16 cellular contexts compared by ENCODE assay signal in genomic region chr11:70630816-70631623, GRCh38.
A peak's percentile ranks its signal among the peaks of the same experiment; 100 is the strongest.
DNase-seq lines count a peak whose midpoint lies in the region; ATAC-seq, FAIRE-seq and TF ChIP-seq lines count a peak whose summit lies in the region.
"Had no signal": no experiment of that assay in that cellular context is flagged by ENCODE, and none has a peak within 500 bp of the region (broad histone marks: within the 10 kb centered on the region; RNA-seq: fewer than 3 reads in every experiment).

No MANE protein-coding gene starts in this region.

- in situ Hi-C loops in HepG2 (cut with HindIII; ENCODE audit: extremely low pct_ligation_motif_present, low pct_unique_long_range_greater_than_20kb), result no loop called here

- H3K36me3 Mint-ChIP-seq in nephron progenitor cell (ENCODE audit: low read depth), result no peaks in the 10 kb centered on the region
- H3K36me3 Mint-ChIP-seq in T-helper 2 cell treated with Interferon-gamma antibody and Interleukin-4, amounts not matched to agents 5 μg/mL and 100 μg/mL, for 36 hours (ENCODE audit: low read depth), result no peaks in the 10 kb centered on the region

- H3K27ac ChIP-seq in HepG2 (ENCODE audit: extremely low read length, insufficient read depth, low read length) (no peak overlapping the region), right lobe of liver (no peak overlapping the region), WERI-Rb-1 (peak overlapping the region; percentile 79), vagina (no peak overlapping the region)

- no peak for FAIRE-seq in HepG2 (lab: Jason Lieb, UNC)

- TF ChIP-seq CTCF in HepG2 (CRISPR knock-in tag; IDR thresholded peaks at IDR 0.05) (no peak), right lobe of liver (IDR thresholded peaks at IDR 0.05) (no peak), WERI-Rb-1 (IDR thresholded peaks at IDR 0.05; ENCODE audit: low read depth, low read length) (no peak), nephron progenitor cell (IDR thresholded peaks at IDR 0.05) (no peak), vagina (IDR thresholded peaks at IDR 0.05) (no peak)

- H3K4me1 ChIP-seq in HepG2 (ENCODE audit: insufficient read depth, low read length), result peaks cover 21% of the 10 kb centered on the region
- peaks cover 0 to 6% (median 0%) of the 10 kb centered on the region in 4 donors for H3K4me1 ChIP-seq in right lobe of liver
- H3K4me1 ChIP-seq in vagina, result peaks cover 8% of the 10 kb centered on the region

- no peak for TF ChIP-seq EP300 in HepG2 (IDR thresholded peaks at IDR 0.05; ENCODE audit: low read depth in 2 of 2, low read length in 2 of 2)
- no peak for TF ChIP-seq EP300 in HepG2 (CRISPR knock-in tag; IDR thresholded peaks at IDR 0.05; ENCODE audit: borderline replicate concordance)

- TF ChIP-seq RAD21 in HepG2 (CRISPR knock-in tag; IDR thresholded peaks at IDR 0.05), result no peak

- BruUV-seq in HepG2 (replicated peaks; lab: Mats Ljungman, UMichigan), result no TSS peak

- H3K4me2 ChIP-seq in HepG2 (ENCODE audit: low read depth, low read length), result no peak overlapping the region

- H3K4me3 ChIP-seq in HepG2 (replicated peaks in 1 of 3; ENCODE audit: insufficient read depth in 1 of 3, low read depth in 2 of 3, low read length in 3 of 3), result no peak overlapping the region
- no peak overlapping the region for H3K4me3 ChIP-seq in right lobe of liver
- H3K4me3 ChIP-seq in WERI-Rb-1 (ENCODE audit: low read depth, low read length), result peak overlapping the region; percentile 6; the same call in 1 of the 2 replicates
- H3K4me3 ChIP-seq in vagina, result no peak overlapping the region

- no peak overlapping the region for H2AFZ ChIP-seq in HepG2 (ENCODE audit: low read length)

- no peak overlapping the region for H3K9ac ChIP-seq in HepG2 (ENCODE audit: insufficient read depth, low read depth, low read length)

- H3K9me3 ChIP-seq in HepG2 (ENCODE audit: low read length) (no peaks in the 10 kb centered on the region), right lobe of liver (no peaks in the 10 kb centered on the region), WERI-Rb-1 (ENCODE audit: severe bottlenecking) (peaks cover 3% of the 10 kb centered on the region), vagina (no peaks in the 10 kb centered on the region)

- H3K4me3 Mint-ChIP-seq in nephron progenitor cell, result no peak overlapping the region
- H3K4me3 Mint-ChIP-seq in T-helper 2 cell treated with Interferon-gamma antibody and Interleukin-4, amounts not matched to agents 5 μg/mL and 100 μg/mL, for 36 hours, result no peak overlapping the region
- H3K4me3 Mint-ChIP-seq: HFFc6 had no signal

- intact Hi-C loops in HepG2 (cut with micrococcal nuclease; ENCODE audit: unreplicated experiment), result no loop called here
- intact Hi-C loops in right lobe of liver (cut with DNase I), result no loop called here
- intact Hi-C loops in vagina (cut with DNase I), result no loop called here

- H3K27ac Mint-ChIP-seq in nephron progenitor cell, result peak overlapping the region; percentile 83
- H3K27ac Mint-ChIP-seq in T-helper 2 cell treated with Interferon-gamma antibody and Interleukin-4, amounts not matched to agents 5 μg/mL and 100 μg/mL, for 36 hours, result no peak overlapping the region
- H3K27ac Mint-ChIP-seq: HFFc6 had no signal

- H4K20me1 ChIP-seq in HepG2 (ENCODE audit: insufficient read depth, low read length), result peaks cover 11% of the 10 kb centered on the region; the same call in 1 of the 2 replicates

- WGBS in HepG2 (ENCODE audit: low lambda C conversion rate), result 95% methylated on average over 15 of the region's 20 CpGs
- 90% methylated on average over 4 of the region's 20 CpGs for WGBS in right lobe of liver (ENCODE audit: insufficient coverage, low coverage, low lambda C conversion rate, missing lambda C conversion rate)

- no peak for TF ChIP-seq POLR2A in HepG2 (IDR thresholded peaks at IDR 0.05; ENCODE audit: insufficient read depth in 1 of 2, low read depth in 2 of 2, low read length in 2 of 2)
- TF ChIP-seq POLR2A in right lobe of liver (IDR thresholded peaks at IDR 0.05), result no peak
- TF ChIP-seq POLR2A in vagina (IDR thresholded peaks at IDR 0.05), result no peak

- H3K27me3 ChIP-seq in HepG2 (ENCODE audit: control insufficient read depth in 1 of 2, insufficient read depth in 2 of 2, low read length in 2 of 2), result no peaks in the 10 kb centered on the region
- no peaks in the 10 kb centered on the region for H3K27me3 ChIP-seq in right lobe of liver
- H3K27me3 ChIP-seq in WERI-Rb-1 (ENCODE audit: insufficient read depth, low read depth, severe bottlenecking), result no peaks in the 10 kb centered on the region
- no peaks in the 10 kb centered on the region for H3K27me3 ChIP-seq in vagina

- ATAC-seq in HepG2, result no peak
- ATAC-seq in right lobe of liver, result no peak
- ATAC-seq in HG02642 (IDR thresholded peaks at IDR 0.05; ENCODE audit: poor library complexity, unreplicated experiment), result no peak
- ATAC-seq: SK-N-SH treated with all-trans-retinoic acid at 6 μM for 48 hours had no signal

- no peaks in the 10 kb centered on the region for H3K9me3 Mint-ChIP-seq in nephron progenitor cell
- H3K9me3 Mint-ChIP-seq in T-helper 2 cell treated with Interferon-gamma antibody and Interleukin-4, amounts not matched to agents 5 μg/mL and 100 μg/mL, for 36 hours, result no peaks in the 10 kb centered on the region

- H3K79me2 ChIP-seq in HepG2 (ENCODE audit: insufficient read depth, low read length), result peaks cover 2% of the 10 kb centered on the region

- POLR2A ChIA-PET in HepG2 (lab: Yijun Ruan, JAX), result no interaction called here

- H3K27me3 Mint-ChIP-seq in nephron progenitor cell (ENCODE audit: low read depth, poor library complexity), result peaks cover 3% of the 10 kb centered on the region
- no peaks in the 10 kb centered on the region for H3K27me3 Mint-ChIP-seq in T-helper 2 cell treated with Interferon-gamma antibody and Interleukin-4, amounts not matched to agents 5 μg/mL and 100 μg/mL, for 36 hours (ENCODE audit: low read depth)

- CTCF ChIA-PET in HepG2 (lab: Yijun Ruan, JAX; ENCODE audit: low intra/inter-chr PET ratio, low total read pairs), result no interaction called here

- H3K4me1 Mint-ChIP-seq in nephron progenitor cell, result peaks cover 39% of the 10 kb centered on the region
- H3K4me1 Mint-ChIP-seq in T-helper 2 cell treated with Interferon-gamma antibody and Interleukin-4, amounts not matched to agents 5 μg/mL and 100 μg/mL, for 36 hours (ENCODE audit: low read depth), result peaks cover 1% of the 10 kb centered on the region

- H3K36me3 ChIP-seq in HepG2 (replicated peaks in 1 of 2; ENCODE audit: control insufficient read depth in 1 of 2, insufficient read depth in 2 of 2, low read length in 2 of 2) (0 out of 5 replicates have a peak, but pooled peaks cover 0 to 2% of the 10 kb centered on the region in 2 experiments), right lobe of liver (no peaks in the 10 kb centered on the region), WERI-Rb-1 (no peaks in the 10 kb centered on the region), vagina (no peaks in the 10 kb centered on the region)

- DNase-seq in HepG2 (ENCODE audit: low spot score), result no peak
- no peak for DNase-seq in right lobe of liver
- no peak for DNase-seq in WERI-Rb-1
- no peak for DNase-seq in nephron progenitor cell
- DNase-seq in vagina (ENCODE audit: extremely low spot score in 2 of 2), result no peak
- DNase-seq in T-helper 2 cell treated with Interferon-gamma antibody and Interleukin-4, amounts not matched to agents 5 μg/mL and 100 μg/mL, for 36 hours (ENCODE audit: low spot score), result no peak
- no peak for DNase-seq in SKM-1 (lab: John Stamatoyannopoulos, UW; ENCODE audit: unreplicated experiment)
- DNase-seq: DMS79 treated with DMSO at 0.1 percent for 48 hours, GF-D8, GOT3, HFFc6, NCI-H1105 treated with DMSO at 0.1 percent for 48 hours, NCI-H187, NCI-H748 treated with DMSO at 0.1 percent for 48 hours had no signal

TF ChIP-seq in HepG2, 621 proteins besides CTCF, POLR2A, EP300 and RAD21:
- TF ChIP-seq TP53 (CRISPR knock-in tag; conservative IDR thresholded peaks at IDR 0.05) (no peak), AGO2 (optimal IDR thresholded peaks at IDR 0.05; ENCODE audit: low read depth, low read length) (peak; percentile 7), TARDBP (CRISPR knock-in tag; IDR thresholded peaks at IDR 0.05) (no peak)
